ENCODE assay signal across 7 cellular contexts in genomic region chr1:230565141-230565540, GRCh38.
"Had no signal": no experiment of that assay in that cellular context is flagged by ENCODE, and none has a peak within 500 bp of the region (broad histone marks: within the 10 kb centered on the region; RNA-seq: fewer than 3 reads in every experiment).

No MANE protein-coding gene starts in this region.

- H3K4me2 ChIP-seq: GM23338 had no signal

- ATAC-seq: GM23338, HepG2, K562 had no signal

- H2AFZ ChIP-seq: GM23338 had no signal

- H3K9me3 Mint-ChIP-seq: GM23338, H9 had no signal

- H3K27ac Mint-ChIP-seq: GM23338, H9 had no signal

- H3K4me3 Mint-ChIP-seq: GM23338, H9 had no signal

- H3K4me3 ChIP-seq: GM23338, K562 had no signal

- H3K27ac ChIP-seq: HL-60 had no signal

- DNase-seq: H9, HCEC 1CT, IMR-90 had no signal
